ENCODE assay signal across 9 cellular contexts in genomic region chr11:27319065-27319464, GRCh38. TPM values are rescaled to one million over a fixed set of nuclear protein-coding genes. Genes with fewer than 3 reads are reported as not detected.
DNase-seq lines count a peak whose midpoint lies in the region; ATAC-seq, FAIRE-seq and TF ChIP-seq lines count a peak whose summit lies in the region.
"Had no signal": no experiment of that assay in that cellular context is flagged by ENCODE, and none has a peak within 500 bp of the region (broad histone marks: within the 10 kb centered on the region; RNA-seq: fewer than 3 reads in every experiment).

No MANE protein-coding gene starts in this region.

- H2BK15ac ChIP-seq in H9 (ENCODE audit: low read depth, low read length), result no peak overlapping the region

- peaks cover 14 to 36% (median 18%) of the 10 kb centered on the region in 3 experiments for H3K36me3 Mint-ChIP-seq in H9 (ENCODE audit: insufficient read depth in 1 of 3, low read depth in 3 of 3)
- H3K36me3 Mint-ChIP-seq in effector memory CD8-positive, alpha-beta T cell (ENCODE audit: insufficient read depth), result no peaks in the 10 kb centered on the region

- no peak overlapping the region for H3K4me3 ChIP-seq in fibroblast of mammary gland (ENCODE audit: control insufficient read depth, low read depth, low read length)

- TF ChIP-seq CTCF in fibroblast of mammary gland (conservative IDR thresholded peaks at IDR 0.05; ENCODE audit: control insufficient read depth, insufficient read depth, low read depth, low read length), result no peak
- TF ChIP-seq CTCF in H9 (conservative IDR thresholded peaks at IDR 0.05), result no peak

- TF ChIP-seq POLR2A in GM12891 (IDR thresholded peaks at IDR 0.05; ENCODE audit: low read depth, low read length), result no peak

- H3K4me1 Mint-ChIP-seq in H9, result peaks cover 12 to 14% of the 10 kb centered on the region in 2 experiments
- H3K4me1 Mint-ChIP-seq in effector memory CD8-positive, alpha-beta T cell (ENCODE audit: low read depth in 2 of 2), result peaks cover 0 to 7% of the 10 kb centered on the region in 2 donors

- H4K8ac ChIP-seq in H9 (replicated peaks; ENCODE audit: insufficient read length, low read depth, low read length), result no peak overlapping the region

- no peaks in the 10 kb centered on the region; the same call in 1 of the 2 replicates for H3K27me3 Mint-ChIP-seq in H9 (ENCODE audit: low read depth)
- H3K27me3 Mint-ChIP-seq in effector memory CD8-positive, alpha-beta T cell, result peaks cover 0 to 5% of the 10 kb centered on the region in 2 donors

- no peaks in the 10 kb centered on the region for H3K23me2 ChIP-seq in H9 (ENCODE audit: insufficient read length, low read depth, low read length, poor library complexity, severe bottlenecking)

- H4K91ac ChIP-seq in H9 (ENCODE audit: insufficient read length, low read depth, low read length), result no peak overlapping the region

- WGBS in H9 (ENCODE audit: extremely low coverage, insufficient read length, low lambda C conversion rate), result no CpG with 5 or more reads among the region's 2 CpGs

- H3K4ac ChIP-seq in H9 (ENCODE audit: low read depth, low read length), result no peak overlapping the region

- no peak overlapping the region for H2AFZ ChIP-seq in H9 (ENCODE audit: low read length)

- H2AK5ac ChIP-seq in H9 (ENCODE audit: insufficient read length, low read length), result no peak overlapping the region

- peaks cover 11% of the 10 kb centered on the region for H3K9me3 ChIP-seq in H9 (ENCODE audit: control insufficient read depth, low read depth, low read length)

- no peaks in the 10 kb centered on the region for H3K79me1 ChIP-seq in H9 (ENCODE audit: insufficient read depth, low read depth, low read length, poor library complexity, severe bottlenecking)

- no peak overlapping the region for H3K4me2 ChIP-seq in H9 (ENCODE audit: insufficient read depth, insufficient read length, low read length)

- H4K20me1 ChIP-seq in H9 (ENCODE audit: control insufficient read depth, insufficient read depth, insufficient read length), result no peaks in the 10 kb centered on the region

- no peak overlapping the region for H3T11ph ChIP-seq in H9 (ENCODE audit: low read length)

- H2BK5ac ChIP-seq in H9 (ENCODE audit: insufficient read length, low read length), result no peak overlapping the region

- peak; percentile 38 for FAIRE-seq in GM12891 (lab: Jason Lieb, UNC)

- H3K56ac ChIP-seq in H9 (ENCODE audit: insufficient read length, low read depth, low read length), result no peak overlapping the region

- H3K4me1 ChIP-seq in H9 (ENCODE audit: insufficient read depth, low read length), result no peaks in the 10 kb centered on the region

- H3K27ac ChIP-seq in H9 (ENCODE audit: insufficient read length, low read depth, low read length), result no peak overlapping the region

- H3K27me3 ChIP-seq in H9 (ENCODE audit: insufficient read depth, low read length), result no peaks in the 10 kb centered on the region

- H2BK20ac ChIP-seq in H9 (ENCODE audit: low read depth, low read length, poor library complexity, severe bottlenecking), result no peak overlapping the region

- DNase-seq in GM12891 (ENCODE audit: insufficient read length, low spot score) (peak; percentile 31), fibroblast of mammary gland (ENCODE audit: low read depth) (peak; percentile 80), H9 (no peak), superior temporal gyrus (ENCODE audit: extremely low spot score) (no peak), GF-D8 (lab: John Stamatoyannopoulos, UW) (no peak)
- DNase-seq in effector memory CD8-positive, alpha-beta T cell, result no peak
- DNase-seq: islet precursor cell had no signal

- no peaks in the 10 kb centered on the region for H3K79me2 ChIP-seq in H9 (ENCODE audit: insufficient read depth, low read length)

- H3K4me3 Mint-ChIP-seq in H9, result no peak overlapping the region
- H3K4me3 Mint-ChIP-seq in effector memory CD8-positive, alpha-beta T cell, result no peak overlapping the region

- H3K14ac ChIP-seq in H9 (ENCODE audit: insufficient read depth, low read length), result no peak overlapping the region

- H4K5ac ChIP-seq in H9 (ENCODE audit: insufficient read length, low read depth, low read length), result no peak overlapping the region

- H3K23ac ChIP-seq in H9 (ENCODE audit: insufficient read length, low read depth, low read length), result no peak overlapping the region

- H3K9ac ChIP-seq in H9 (ENCODE audit: extremely low read depth, insufficient read length, low read length), result no peak overlapping the region

- ATAC-seq in GM21360 (IDR thresholded peaks at IDR 0.05; ENCODE audit: unreplicated experiment) (peak; percentile 99), HG03354 (IDR thresholded peaks at IDR 0.05; ENCODE audit: poor library complexity, severe bottlenecking, unreplicated experiment) (peak; percentile 99)
- ATAC-seq in effector memory CD8-positive, alpha-beta T cell (replicated peaks), result no peak

- no peak overlapping the region for H2BK12ac ChIP-seq in H9 (ENCODE audit: insufficient read length, low read depth, low read length)

- H2BK120ac ChIP-seq in H9 (ENCODE audit: low read depth, low read length, poor library complexity, severe bottlenecking), result no peak overlapping the region

- H3K27ac Mint-ChIP-seq in H9, result no peak overlapping the region
- H3K27ac Mint-ChIP-seq in effector memory CD8-positive, alpha-beta T cell, result no peak overlapping the region

- peaks cover 21 to 26% of the 10 kb centered on the region in 2 experiments for H3K9me3 Mint-ChIP-seq in H9
- H3K9me3 Mint-ChIP-seq in effector memory CD8-positive, alpha-beta T cell, result no peaks in the 10 kb centered on the region

- no peak overlapping the region for H3K18ac ChIP-seq in H9 (ENCODE audit: insufficient read length, low read depth, low read length)

TF ChIP-seq in GM12891, 5 proteins besides CTCF, POLR2A, EP300 and RAD21:
- TF ChIP-seq POU2F2 (IDR thresholded peaks at IDR 0.05; ENCODE audit: low read depth, low read length) (peak; percentile 91), SPI1 (IDR thresholded peaks at IDR 0.05; ENCODE audit: low read depth, low read length) (no peak), TAF1 (IDR thresholded peaks at IDR 0.05; ENCODE audit: low read depth, low read length) (no peak)

RNA-seq across cellular contexts. Expression of gene CCDC34, which starts 44.0 kb away (rescaled TPM):
- polyA plus RNA-seq in GM12891 (2012; ENCODE audit: low read depth, missing spikeins), result 13.3 TPM
- 24.5 and 25.2 TPM in 2 replicates for total RNA-seq in H9 (2021)

Comparison
In these comparisons a context has a peak if more than half of its experiments do, and no peak if none do; other contexts are left out.
1. DNase-seq: peak in GM12891 (single experiment) and fibroblast of mammary gland (single experiment); none in H9 (single experiment), superior temporal gyrus (single experiment), effector memory CD8-positive, alpha-beta T cell (0 of 3) and GF-D8 (single experiment).